9 cellular contexts compared by ENCODE assay signal in the genomic region with DNA sequence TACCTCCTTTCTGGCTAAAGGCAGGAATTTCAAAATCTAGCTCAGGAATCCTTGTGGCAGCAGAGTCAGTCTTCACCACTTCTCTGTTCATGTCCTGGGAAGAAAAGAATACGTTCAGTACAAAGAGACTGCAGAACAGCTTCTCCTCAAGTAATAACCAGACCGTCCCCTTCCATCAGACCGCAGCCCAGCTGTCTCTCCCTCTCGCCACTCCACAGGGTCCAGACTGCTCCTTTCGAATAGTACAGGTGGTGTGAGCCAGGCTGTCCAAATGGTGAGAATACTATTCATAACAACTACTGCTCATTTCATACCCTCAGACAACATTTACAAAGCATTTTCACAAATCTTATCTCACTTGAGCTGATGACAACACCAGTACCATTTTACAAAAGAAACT. TPM values are rescaled to one million over a fixed set of nuclear protein-coding genes. Genes with fewer than 3 reads are reported as not detected.
DNase-seq lines count a peak whose midpoint lies in the region; ATAC-seq and TF ChIP-seq lines count a peak whose summit lies in the region.
"Had no signal": no experiment of that assay in that cellular context is flagged by ENCODE, and none has a peak within 500 bp of the region (broad histone marks: within the 10 kb centered on the region; RNA-seq: fewer than 3 reads in every experiment).

No MANE protein-coding gene starts in this region.

- H3K9me2 ChIP-seq in SK-N-SH = no peaks in the 10 kb centered on the region

- peak overlapping the region; percentile 88 for H3K4me2 ChIP-seq in SK-N-SH

- TF ChIP-seq POLR2A in GM18505 (IDR thresholded peaks at IDR 0.05; ENCODE audit: borderline replicate concordance, extremely low read depth, insufficient read depth, insufficient read length) = no peak

- peaks cover 27% of the 10 kb centered on the region for H3K79me2 ChIP-seq in SK-N-SH (ENCODE audit: insufficient read depth)

- peaks cover 51% of the 10 kb centered on the region for H3K36me3 Mint-ChIP-seq in activated T-helper 2 cell treated with anti-CD3 and anti-CD28 coated beads, Interferon-gamma antibody, Interleukin-2, Interleukin-4, amounts not matched to agents 10 μg/mL and 5 μg/mL and 100 μg/mL, durations not matched to agents 14 hours and 24 hours and 36 hours (ENCODE audit: low read depth)
- H3K36me3 Mint-ChIP-seq in immature natural killer cell = peaks cover 17 to 38% (median 25%) of the 10 kb centered on the region in 3 donors

- TF ChIP-seq EP300 in SK-N-SH (IDR thresholded peaks at IDR 0.05; ENCODE audit: borderline replicate concordance in 1 of 2, low read depth in 1 of 2, low read length in 1 of 2) = no peak

- ATAC-seq in SK-N-SH treated with all-trans-retinoic acid at 6 μM for 48 hours = no peak
- no peak for ATAC-seq in GM18505 (IDR thresholded peaks at IDR 0.05; ENCODE audit: unreplicated experiment)

- no peak for TF ChIP-seq RAD21 in SK-N-SH (IDR thresholded peaks at IDR 0.05; ENCODE audit: low read length)

- H3K4me3 Mint-ChIP-seq in activated T-helper 2 cell treated with anti-CD3 and anti-CD28 coated beads, Interferon-gamma antibody, Interleukin-2, Interleukin-4, amounts not matched to agents 10 μg/mL and 5 μg/mL and 100 μg/mL, durations not matched to agents 14 hours and 24 hours and 36 hours (ENCODE audit: low read depth) = peak overlapping the region; percentile 90
- peak overlapping the region; percentile 86 to 99 (median 98) for H3K4me3 Mint-ChIP-seq in immature natural killer cell

- peak overlapping the region in 1 of 2 experiments; percentile 58; a peak in 2 of 4 replicates for H3K27ac ChIP-seq in SK-N-SH (ENCODE audit: low read depth in 2 of 2, low read length in 1 of 2)
- H3K27ac ChIP-seq in stomach smooth muscle (ENCODE audit: low read length) = no peak overlapping the region

- CTCF ChIA-PET in SK-N-SH (lab: Yijun Ruan, JAX) = interaction anchor here (0.8 to 11.4 kb wide), 12 partner anchors 9 to 440 kb away, joined by 3 to 268 read pairs (median 6); partner anchors contain the start of genes APOA4, APOC3 and SIK3

- WGBS in SK-N-SH (ENCODE audit: low lambda C conversion rate) = 35% methylated on average over 5 of the region's 5 CpGs

- intact Hi-C loops in activated T-helper 2 cell treated with anti-CD3 and anti-CD28 coated beads, Interferon-gamma antibody, Interleukin-2, Interleukin-4, amounts not matched to agents 10 μg/mL and 5 μg/mL and 100 μg/mL, durations not matched to agents 14 hours and 24 hours and 36 hours (cut with micrococcal nuclease) = loop anchor here (5.0 kb wide), 2 partner anchors 65 to 445 kb away; partner anchors contain the start of genes PCSK7 and RNF214

- H2AFZ ChIP-seq in SK-N-SH (ENCODE audit: low read depth) = peak overlapping the region; percentile 98; the same call in 1 of the 2 replicates

- H4K20me1 ChIP-seq in SK-N-SH (ENCODE audit: insufficient read depth) = no peaks in the 10 kb centered on the region

- H3K36me3 ChIP-seq in SK-N-SH (replicated peaks in 1 of 2; ENCODE audit: control insufficient read depth in 1 of 2, insufficient read depth in 2 of 2, low read length in 1 of 2) (peaks cover 42 to 48% of the 10 kb centered on the region in 2 experiments), stomach smooth muscle (ENCODE audit: control insufficient read depth in 2 of 2, insufficient read depth in 2 of 2, low read length in 2 of 2) (peaks cover 42 to 46% of the 10 kb centered on the region in 2 donors)

- H3K4me1 ChIP-seq in SK-N-SH (ENCODE audit: control insufficient read depth in 1 of 2, insufficient read depth in 2 of 2, low read depth in 1 of 2, low read length in 1 of 2) (peaks cover 0 to 20% of the 10 kb centered on the region in 2 experiments; a peak in 2 of 4 replicates), stomach smooth muscle (ENCODE audit: control insufficient read depth, insufficient read depth, low read length) (peaks cover 22% of the 10 kb centered on the region)

- H3K9ac ChIP-seq in SK-N-SH (peak overlapping the region; percentile 90), stomach smooth muscle (ENCODE audit: low read length in 2 of 2) (peak overlapping the region; percentile 88 to 96)

- POLR2A ChIA-PET in SK-N-SH (lab: Yijun Ruan, JAX) = interaction anchor here (1.3 to 1.7 kb wide), 2 partner anchors 13 to 357 kb away, joined by 4 to 8 read pairs; partner anchors contain the start of gene PAFAH1B2

- no peaks in the 10 kb centered on the region for H3K9me3 Mint-ChIP-seq in activated T-helper 2 cell treated with anti-CD3 and anti-CD28 coated beads, Interferon-gamma antibody, Interleukin-2, Interleukin-4, amounts not matched to agents 10 μg/mL and 5 μg/mL and 100 μg/mL, durations not matched to agents 14 hours and 24 hours and 36 hours
- H3K9me3 Mint-ChIP-seq in immature natural killer cell = no peaks in the 10 kb centered on the region

- no peaks in the 10 kb centered on the region for H3K27me3 Mint-ChIP-seq in activated T-helper 2 cell treated with anti-CD3 and anti-CD28 coated beads, Interferon-gamma antibody, Interleukin-2, Interleukin-4, amounts not matched to agents 10 μg/mL and 5 μg/mL and 100 μg/mL, durations not matched to agents 14 hours and 24 hours and 36 hours (ENCODE audit: low read depth)
- peaks cover 9 to 12% (median 9%) of the 10 kb centered on the region in 3 donors for H3K27me3 Mint-ChIP-seq in immature natural killer cell (ENCODE audit: low read depth in 3 of 3)

- TF ChIP-seq CTCF in SK-N-SH (IDR thresholded peaks at IDR 0.05) = no peak

- DNase-seq in SK-N-SH (peak; percentile 27), immature natural killer cell (no peak), DMS114 treated with DMSO at 0.1 percent for 48 hours (lab: John Stamatoyannopoulos, UW; ENCODE audit: unreplicated experiment) (no peak), NCI-H69 (lab: John Stamatoyannopoulos, UW) (no peak)
- DNase-seq in activated T-helper 2 cell treated with anti-CD3 and anti-CD28 coated beads, Interferon-gamma antibody, Interleukin-2, Interleukin-4, amounts not matched to agents 10 μg/mL and 5 μg/mL and 100 μg/mL, durations not matched to agents 14 hours and 24 hours and 36 hours (ENCODE audit: low spot score) = no peak
- DNase-seq: ACHN had no signal

- H3K27me3 ChIP-seq in SK-N-SH (ENCODE audit: insufficient read depth) = no peaks in the 10 kb centered on the region
- H3K27me3 ChIP-seq in stomach smooth muscle (ENCODE audit: control insufficient read depth in 1 of 2, insufficient read depth in 2 of 2, low read length in 2 of 2) = no peaks in the 10 kb centered on the region

- no peaks in the 10 kb centered on the region for H3F3A ChIP-seq in SK-N-SH (replicated peaks; ENCODE audit: insufficient read depth)

- peak overlapping the region; percentile 81 for H3K27ac Mint-ChIP-seq in activated T-helper 2 cell treated with anti-CD3 and anti-CD28 coated beads, Interferon-gamma antibody, Interleukin-2, Interleukin-4, amounts not matched to agents 10 μg/mL and 5 μg/mL and 100 μg/mL, durations not matched to agents 14 hours and 24 hours and 36 hours
- H3K27ac Mint-ChIP-seq in immature natural killer cell = peak overlapping the region; percentile 66 to 99 (median 98)

- H3K9me3 ChIP-seq in SK-N-SH (no peaks in the 10 kb centered on the region), stomach smooth muscle (ENCODE audit: control insufficient read depth in 2 of 2, low read length in 2 of 2) (no peaks in the 10 kb centered on the region)

- H3K4me1 Mint-ChIP-seq in activated T-helper 2 cell treated with anti-CD3 and anti-CD28 coated beads, Interferon-gamma antibody, Interleukin-2, Interleukin-4, amounts not matched to agents 10 μg/mL and 5 μg/mL and 100 μg/mL, durations not matched to agents 14 hours and 24 hours and 36 hours (ENCODE audit: low read depth) = peaks cover 51% of the 10 kb centered on the region
- peaks cover 33 to 40% of the 10 kb centered on the region in 2 donors for H3K4me1 Mint-ChIP-seq in immature natural killer cell

- H3K4me3 ChIP-seq in SK-N-SH (ENCODE audit: low read depth in 2 of 2, low read length in 1 of 2) (peak overlapping the region; percentile 75 to 93), stomach smooth muscle (ENCODE audit: low read length in 2 of 2) (peak overlapping the region; percentile 92 to 94)

RNA-seq across cellular contexts. Expression of gene ZPR1, which starts 0.9 kb away (rescaled TPM):
- polyA plus RNA-seq in SK-N-SH (2012; rRNA removed) = 52.4 and 69.2 TPM in 2 replicates
- polyA plus RNA-seq in SK-N-SH (2012; cell fraction: cytosol; rRNA removed) = 66.4 and 72.4 TPM in 2 replicates
- 39.0 and 68.7 TPM in 2 replicates for polyA plus RNA-seq in SK-N-SH (2012; cell fraction: nucleus; rRNA removed)
- total RNA-seq in activated T-helper 2 cell treated with anti-CD3 and anti-CD28 coated beads, Interferon-gamma antibody, Interleukin-2, Interleukin-4, amounts not matched to agents 10 μg/mL and 5 μg/mL and 100 μg/mL, durations not matched to agents 14 hours and 24 hours and 36 hours = 84.1 and 84.7 TPM in 2 replicates
- 10 to 100 TPM; 27.8 to 34.3 (median 31.5) TPM for polyA plus RNA-seq in immature natural killer cell

RNA-seq across cellular contexts. Expression of gene APOA5, which starts 4.7 kb away (rescaled TPM):
- polyA plus RNA-seq in SK-N-SH (2012; rRNA removed) (not detected in 2 replicates), immature natural killer cell (not detected)
- not detected in 2 replicates for polyA plus RNA-seq in SK-N-SH (2012; cell fraction: cytosol; rRNA removed)
- polyA plus RNA-seq in SK-N-SH (2012; cell fraction: nucleus; rRNA removed) = not detected in 2 replicates
- total RNA-seq in activated T-helper 2 cell treated with anti-CD3 and anti-CD28 coated beads, Interferon-gamma antibody, Interleukin-2, Interleukin-4, amounts not matched to agents 10 μg/mL and 5 μg/mL and 100 μg/mL, durations not matched to agents 14 hours and 24 hours and 36 hours = not detected in 2 replicates

RNA-seq across cellular contexts. Expression of gene BUD13, which starts 14.2 kb away (rescaled TPM):
- polyA plus RNA-seq in SK-N-SH (2012; rRNA removed) (15.5 and 15.9 TPM in 2 replicates), immature natural killer cell (10 to 100 TPM in 1 of 3 donors, 1 to 10 TPM in 2; 5.7 to 16.0 (median 7.0) TPM)
- polyA plus RNA-seq in SK-N-SH (2012; cell fraction: cytosol; rRNA removed) = 14.7 and 17.3 TPM in 2 replicates
- 20.6 and 23.7 TPM in 2 replicates for polyA plus RNA-seq in SK-N-SH (2012; cell fraction: nucleus; rRNA removed)
- 30.4 and 34.3 TPM in 2 replicates for total RNA-seq in activated T-helper 2 cell treated with anti-CD3 and anti-CD28 coated beads, Interferon-gamma antibody, Interleukin-2, Interleukin-4, amounts not matched to agents 10 μg/mL and 5 μg/mL and 100 μg/mL, durations not matched to agents 14 hours and 24 hours and 36 hours

RNA-seq across cellular contexts. Expression of gene APOA4, which starts 36.1 kb away (rescaled TPM):
- polyA plus RNA-seq in SK-N-SH (2012; rRNA removed) (not detected in 2 replicates), immature natural killer cell (not detected)
- polyA plus RNA-seq in SK-N-SH (2012; cell fraction: cytosol; rRNA removed) = not detected in 2 replicates
- polyA plus RNA-seq in SK-N-SH (2012; cell fraction: nucleus; rRNA removed) = not detected in 2 replicates
- total RNA-seq in activated T-helper 2 cell treated with anti-CD3 and anti-CD28 coated beads, Interferon-gamma antibody, Interleukin-2, Interleukin-4, amounts not matched to agents 10 μg/mL and 5 μg/mL and 100 μg/mL, durations not matched to agents 14 hours and 24 hours and 36 hours = not detected in 2 replicates

RNA-seq across cellular contexts. Expression of gene APOC3, which starts 42.7 kb away (rescaled TPM):
- polyA plus RNA-seq in SK-N-SH (2012; rRNA removed) = not detected in 2 replicates
- 8.5 TPM in 1 of 2 replicates, not detected in the other for polyA plus RNA-seq in SK-N-SH (2012; cell fraction: cytosol; rRNA removed)
- 0.51 TPM in 1 of 2 replicates, not detected in the other for polyA plus RNA-seq in SK-N-SH (2012; cell fraction: nucleus; rRNA removed)
- total RNA-seq in activated T-helper 2 cell treated with anti-CD3 and anti-CD28 coated beads, Interferon-gamma antibody, Interleukin-2, Interleukin-4, amounts not matched to agents 10 μg/mL and 5 μg/mL and 100 μg/mL, durations not matched to agents 14 hours and 24 hours and 36 hours = not detected in 2 replicates
- not detected for polyA plus RNA-seq in immature natural killer cell
